In genomic region chr3:31892500-31892899, GRCh38 we compare ENCODE assay signal across 1 cellular context.
TF ChIP-seq lines count a peak whose summit lies in the region.

No MANE protein-coding gene starts in this region.

TF ChIP-seq in WTC11, 78 proteins besides CTCF, POLR2A, EP300 and RAD21:
- TF ChIP-seq E2F1 (CRISPR knock-in tag; IDR thresholded peaks at IDR 0.05) = no peak
- no peak for TF ChIP-seq TEAD1 (CRISPR knock-in tag; IDR thresholded peaks at IDR 0.05)
- no peak for TF ChIP-seq ATF6 (CRISPR knock-in tag; IDR thresholded peaks at IDR 0.05)
- TF ChIP-seq USF2 (CRISPR knock-in tag; IDR thresholded peaks at IDR 0.05) = no peak
- no peak for TF ChIP-seq ZMAT4 (CRISPR knock-in tag; IDR thresholded peaks at IDR 0.05)
- no peak for TF ChIP-seq PREB (CRISPR knock-in tag; IDR thresholded peaks at IDR 0.05; ENCODE audit: borderline replicate concordance)
- no peak for TF ChIP-seq ZNF138 (CRISPR knock-in tag; conservative IDR thresholded peaks at IDR 0.05)
- TF ChIP-seq ZSCAN18 (CRISPR knock-in tag; IDR thresholded peaks at IDR 0.05) = no peak
- TF ChIP-seq CREB1 (CRISPR knock-in tag; IDR thresholded peaks at IDR 0.05) = no peak
- TF ChIP-seq NR3C1 (CRISPR knock-in tag; conservative IDR thresholded peaks at IDR 0.05; ENCODE audit: low read depth) = no peak
- TF ChIP-seq ZNF121 (CRISPR knock-in tag; IDR thresholded peaks at IDR 0.05) = no peak
- TF ChIP-seq OVOL2 (CRISPR knock-in tag; IDR thresholded peaks at IDR 0.05; ENCODE audit: borderline replicate concordance) = no peak
- TF ChIP-seq JUN (CRISPR knock-in tag; IDR thresholded peaks at IDR 0.05) = no peak
- no peak for TF ChIP-seq IRF1 (CRISPR knock-in tag; IDR thresholded peaks at IDR 0.05)
- no peak for TF ChIP-seq ARID4B (CRISPR knock-in tag; IDR thresholded peaks at IDR 0.05; ENCODE audit: borderline replicate concordance)
- no peak for TF ChIP-seq ZNF232 (CRISPR knock-in tag; IDR thresholded peaks at IDR 0.05)
- no peak for TF ChIP-seq CBFB (CRISPR knock-in tag; IDR thresholded peaks at IDR 0.05; ENCODE audit: low read depth)
